In the genomic region with DNA sequence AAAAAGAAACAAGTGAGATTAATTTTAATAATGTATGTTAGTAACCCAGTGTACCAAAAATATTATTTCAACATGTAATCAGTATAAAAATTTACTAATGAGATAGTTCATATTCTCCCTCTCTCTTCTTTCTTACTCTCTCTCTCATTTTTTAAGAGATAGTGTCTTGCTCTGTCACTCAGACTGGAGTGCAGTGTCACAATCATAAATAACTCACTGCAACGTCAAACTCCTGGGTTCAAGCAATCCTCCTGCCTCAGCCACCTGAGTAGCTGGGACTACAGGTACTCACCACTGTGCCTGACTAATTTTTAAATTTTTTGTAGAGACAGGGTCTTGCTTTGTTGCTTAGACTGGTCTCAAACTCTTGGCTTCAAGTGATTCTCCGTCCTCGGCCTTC, we compare ENCODE assay signal across 7 cellular contexts.
"Had no signal": no experiment of that assay in that cellular context is flagged by ENCODE, and none has a peak within 500 bp of the region (broad histone marks: within the 10 kb centered on the region; RNA-seq: fewer than 3 reads in every experiment).

No MANE protein-coding gene starts in this region.

- ATAC-seq: HepG2 had no signal

- H3K27me3 Mint-ChIP-seq: IgD-negative memory B cell had no signal

- FAIRE-seq: HepG2, HTR-8/SVneo had no signal

- DNase-seq: IMR-90, KBM-7, KG1 had no signal

- H3K27ac ChIP-seq: HL-60 had no signal

- H3K4me3 Mint-ChIP-seq: IgD-negative memory B cell had no signal
